ENCODE assay signal across 12 cellular contexts in the genomic region with DNA sequence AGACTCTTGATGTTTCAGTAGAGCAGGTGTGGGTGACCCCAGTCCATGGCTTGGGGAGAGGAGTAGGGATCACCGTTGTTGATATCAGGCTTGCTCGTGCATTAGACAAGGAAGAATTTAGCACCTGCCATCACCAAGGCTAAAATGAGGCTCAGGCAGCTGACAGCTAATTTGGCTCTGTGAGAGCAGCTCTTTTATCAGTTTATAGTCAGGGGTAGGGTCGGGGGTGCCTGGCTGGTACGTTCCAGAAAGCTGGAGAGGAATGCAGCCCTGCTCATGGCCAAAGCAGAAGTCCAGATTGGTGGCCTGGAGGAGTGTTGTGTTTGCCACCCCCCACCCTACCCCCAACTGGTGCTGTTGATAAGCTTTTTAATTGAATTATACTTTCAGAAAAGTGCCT. TPM values are rescaled to one million over a fixed set of nuclear protein-coding genes. Genes with fewer than 3 reads are reported as not detected.
"Had no signal": no experiment of that assay in that cellular context is flagged by ENCODE, and none has a peak within 500 bp of the region (broad histone marks: within the 10 kb centered on the region; RNA-seq: fewer than 3 reads in every experiment).

No MANE protein-coding gene starts in this region.

RNA-seq across cellular contexts. Expression of gene ABCC6, which starts 17.4 kb away (rescaled TPM):
- total RNA-seq: activated B cell treated with CpG ODN at 0.5 μM for 24 hours; activated CD4-positive, alpha-beta memory T cell treated with anti-CD3 and anti-CD28 coated beads for 36 hours; activated CD4-positive, alpha-beta T cell treated with anti-CD3 and anti-CD28 coated beads, Interleukin-2, amount 10 ng/mL, durations not matched to agents 24 days and 14 days; activated CD8-positive, alpha-beta memory T cell treated with anti-CD3 and anti-CD28 coated beads for 36 hours; activated CD8-positive, alpha-beta T cell treated with anti-CD3 and anti-CD28 coated beads for 36 hours; activated naive CD4-positive, alpha-beta T cell treated with anti-CD3 and anti-CD28 coated beads for 36 hours; activated naive CD4-positive, alpha-beta T cell treated with anti-CD3 and anti-CD28 coated beads, Interleukin-2, amount 50 U/mL, for 72 hours; activated naive CD8-positive, alpha-beta T cell treated with anti-CD3 and anti-CD28 coated beads for 36 hours; activated T-cell treated with anti-CD3 and anti-CD28 coated beads, Interleukin-2, amount 50 U/mL, for 4 hours; activated T-cell treated with anti-CD3 and anti-CD28 coated beads, Interleukin-2, amount 50 U/mL, for 72 hours; activated T-helper 1 cell treated with anti-CD3 and anti-CD28 coated beads, Interleukin-12 subunit alpha, Interleukin-12 subunit beta, Interleukin-2, Interleukin-4 antibody, amounts not matched to agents 30 ng/mL and 10 ng/mL and 1 ng/mL, durations not matched to agents 14 hours and 24 hours and 36 hours; bronchial epithelial cell had no signal
